ENCODE assay signal across 1 cellular context in genomic region chr18:68060871-68061270, GRCh38.
TF ChIP-seq lines count a peak whose summit lies in the region.

No MANE protein-coding gene starts in this region.

TF ChIP-seq in IMR-90, 13 proteins besides CTCF, POLR2A, EP300 and RAD21 (continued from another document):
- TF ChIP-seq ELK1 (IDR thresholded peaks at IDR 0.05; ENCODE audit: borderline replicate concordance, low read depth, low read length): no peak
- TF ChIP-seq USF2 (IDR thresholded peaks at IDR 0.05; ENCODE audit: low read depth, low read length): no peak
- TF ChIP-seq CHD1 (IDR thresholded peaks at IDR 0.05; ENCODE audit: low read depth, low read length): no peak
- TF ChIP-seq MXI1 (IDR thresholded peaks at IDR 0.05; ENCODE audit: borderline replicate concordance, low read depth, low read length): no peak
- no peak for TF ChIP-seq MAFK (IDR thresholded peaks at IDR 0.05; ENCODE audit: low read depth, low read length)
- no peak for TF ChIP-seq RCOR1 (IDR thresholded peaks at IDR 0.05; ENCODE audit: insufficient replicate concordance, low read length)
- TF ChIP-seq RFX5 (IDR thresholded peaks at IDR 0.05; ENCODE audit: low read depth, low read length): no peak
- no peak for TF ChIP-seq SMC3 (IDR thresholded peaks at IDR 0.05; ENCODE audit: low read depth, low read length)
- no peak for TF ChIP-seq FOS (IDR thresholded peaks at IDR 0.05; ENCODE audit: low read depth, low read length)
- TF ChIP-seq NFE2L2 (IDR thresholded peaks at IDR 0.05; ENCODE audit: low read depth, low read length): no peak
